1 cellular context compared by ENCODE assay signal in genomic region chr4:93828830-93829530, GRCh38.
A peak's percentile ranks its signal among the peaks of the same experiment; 100 is the strongest.
TF ChIP-seq lines count a peak whose summit lies in the region.

No MANE protein-coding gene starts in this region.

TF ChIP-seq in HepG2, 621 proteins besides CTCF, POLR2A, EP300 and RAD21:
- peak; percentile 33; the same call in 1 of the 2 replicates for TF ChIP-seq ZFP91 (CRISPR knock-in tag; IDR thresholded peaks at IDR 0.05; ENCODE audit: borderline replicate concordance)
- no peak for TF ChIP-seq MBNL3 (CRISPR knock-in tag; conservative IDR thresholded peaks at IDR 0.05)
TF ChIP-seq in HepG2: peak in this region for 1.
